Comparison of ENCODE assay signal across 8 cellular contexts in the genomic region with DNA sequence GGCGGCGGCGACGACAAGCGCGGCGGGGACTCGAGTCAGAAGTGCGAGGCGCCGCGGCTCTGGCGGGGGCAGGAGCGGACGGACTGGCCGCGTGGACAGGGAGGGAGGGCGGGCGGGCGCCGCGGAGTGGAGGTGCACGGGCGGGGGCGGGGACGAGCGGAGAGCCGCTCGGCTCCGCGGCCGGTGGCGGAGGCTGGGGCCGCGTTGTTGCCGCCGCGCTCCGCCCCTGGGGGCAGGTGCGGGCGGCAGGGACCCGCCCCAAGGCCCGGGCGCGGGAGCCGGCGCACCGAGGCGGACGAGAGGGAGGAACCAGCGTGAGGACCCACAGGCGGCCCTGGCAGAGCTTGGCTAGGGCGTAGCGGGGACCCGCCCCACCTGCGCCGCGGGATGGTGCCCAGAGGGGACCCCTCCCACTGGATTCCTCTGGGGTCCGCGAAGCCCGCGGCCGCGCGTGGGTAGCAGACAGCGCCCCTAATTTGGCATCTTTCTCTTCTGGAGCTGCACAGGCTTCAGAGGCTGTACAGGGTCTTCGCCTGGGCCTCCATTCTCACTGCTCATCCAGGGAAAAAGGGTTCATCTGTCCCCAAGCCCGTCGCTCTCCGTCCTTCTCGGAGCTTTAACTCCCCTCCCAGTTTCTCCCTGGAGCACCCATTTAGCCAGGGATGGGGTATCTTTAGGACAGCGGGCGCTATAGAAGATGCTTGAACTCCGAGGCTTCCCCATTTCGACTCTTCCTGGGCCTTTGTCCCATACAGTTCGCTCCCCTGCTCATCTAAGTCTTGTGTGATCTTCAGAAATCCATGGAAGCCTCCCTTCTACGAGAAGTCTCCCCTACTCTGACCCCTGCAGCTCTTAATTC. TPM values are rescaled to one million over a fixed set of nuclear protein-coding genes. Genes with fewer than 3 reads are reported as not detected.
DNase-seq lines count a peak whose midpoint lies in the region; ATAC-seq and TF ChIP-seq lines count a peak whose summit lies in the region.

A gene (minus strand): TSS at position 45 of the 859 bp plus-strand sequence.

- H3K27me3 ChIP-seq in H7 (ENCODE audit: control insufficient read depth, insufficient read depth, low read length) (peaks cover 55% of the 10 kb centered on the region), NT2/D1 (ENCODE audit: insufficient read depth, insufficient read length) (peaks cover 64% of the 10 kb centered on the region), brain microvascular endothelial cell (replicated peaks) (peaks cover 64% of the 10 kb centered on the region)

- H3K9ac ChIP-seq in NT2/D1 (ENCODE audit: insufficient read length, low read depth): peak within 1 kb of the TSS; percentile 74

- ATAC-seq in stimulated activated naive CD8-positive, alpha-beta T cell treated with anti-CD3 and anti-CD28 coated beads, Interleukin-15, Interleukin-2, amounts not matched to agents 100 U/mL and 50 U/mL, for 24 hours: peak; percentile 26
- no peak for ATAC-seq in HG03521 (IDR thresholded peaks at IDR 0.05; ENCODE audit: unreplicated experiment)

- DNase-seq in DMS153 (lab: John Stamatoyannopoulos, UW): peak; percentile 30
- DNase-seq in H7: peak; percentile 90
- DNase-seq in NT2/D1 (ENCODE audit: low read depth, low spot score): no peak
- DNase-seq in brain microvascular endothelial cell: no peak
- DNase-seq in left kidney (ENCODE audit: low read depth, low spot score): peak; percentile 57
- DNase-seq in stimulated activated naive CD8-positive, alpha-beta T cell treated with anti-CD3 and anti-CD28 coated beads, Interleukin-15, Interleukin-2, amounts not matched to agents 100 U/mL and 50 U/mL, for 24 hours: peak; percentile 31
- DNase-seq in NCI-H526 treated with DMSO at 0.1 percent for 48 hours (lab: John Stamatoyannopoulos, UW): no peak

- peaks cover 3% of the 10 kb centered on the region for H3K4me1 ChIP-seq in NT2/D1 (ENCODE audit: insufficient read depth, insufficient read length)

- no peaks in the 10 kb centered on the region for H3K36me3 ChIP-seq in H7 (replicated peaks; ENCODE audit: control insufficient read depth, insufficient read depth, low read length)
- H3K36me3 ChIP-seq in NT2/D1 (ENCODE audit: insufficient read depth, insufficient read length, low read length): no peaks in the 10 kb centered on the region
- H3K36me3 ChIP-seq in brain microvascular endothelial cell (replicated peaks): no peaks in the 10 kb centered on the region

- in situ Hi-C loops in brain microvascular endothelial cell (cut with HindIII; ENCODE audit: low pct_ligation_motif_present, low sequenced_read_pairs): no loop called here

- peak within 1 kb of the TSS; percentile 66 for H3K4me3 ChIP-seq in H7 (ENCODE audit: insufficient read depth, low read depth, low read length)
- H3K4me3 ChIP-seq in NT2/D1 (ENCODE audit: insufficient read length, low read depth): peak within 1 kb of the TSS; percentile 71
- H3K4me3 ChIP-seq in brain microvascular endothelial cell (ENCODE audit: low read depth, low read length): peak within 1 kb of the TSS; percentile 29

- no peak within 1 kb of the TSS for H3K27ac ChIP-seq in brain microvascular endothelial cell

- TF ChIP-seq CTCF in brain microvascular endothelial cell (IDR thresholded peaks at IDR 0.05; ENCODE audit: low read depth, low read length, missing control alignments): no peak

- H3K9me3 ChIP-seq in NT2/D1 (ENCODE audit: insufficient read depth, low read length): no peaks in the 10 kb centered on the region

RNA-seq across cellular contexts. Expression of the gene that starts here (rescaled TPM):
- total RNA-seq in H7 (2014; rRNA removed; shearing (Covaris generic)): 0.14 and 0.26 TPM in 2 replicates

Comparison
In these comparisons a context has a peak if more than half of its experiments do, and no peak if none do; other contexts are left out.
1. Peak in DNase-seq and H3K4me3 ChIP-seq in H7; RNA of the gene not detected or under 1 TPM.
2. DNase-seq: peak in DMS153 (single experiment), left kidney (single experiment) and stimulated activated naive CD8-positive, alpha-beta T cell treated with anti-CD3 and anti-CD28 coated beads, Interleukin-15, Interleukin-2, amounts not matched to agents 100 U/mL and 50 U/mL, for 24 hours (single experiment); none in NT2/D1 (single experiment), brain microvascular endothelial cell (single experiment) and NCI-H526 treated with DMSO at 0.1 percent for 48 hours (single experiment).
3. Peak in every context shown above with its lines, with median percentiles within 50 percentile points of each other: H3K4me3 ChIP-seq.